In genomic region chr1:9127395-9128160, GRCh38 we compare ENCODE assay signal across 8 cellular contexts.
DNase-seq lines count a peak whose midpoint lies in the region; ATAC-seq and TF ChIP-seq lines count a peak whose summit lies in the region.

No MANE protein-coding gene starts in this region.

- no peaks in the 10 kb centered on the region for H3K27me3 Mint-ChIP-seq in stimulated activated memory B cell treated with anti-CD40 and anti-IgM and Interleukin-4, amounts not matched to agents 10 μg/mL and 1 μg/mL and 100 μg/mL, for 72 hours

- no peaks in the 10 kb centered on the region for H3K9me3 ChIP-seq in adipocyte (ENCODE audit: control insufficient read depth, low read length)

- no peaks in the 10 kb centered on the region for H3K36me3 ChIP-seq in adipocyte (ENCODE audit: control insufficient read depth, insufficient read depth, low read length, severe bottlenecking)

- peak overlapping the region; percentile 95 for H3K4me3 Mint-ChIP-seq in stimulated activated memory B cell treated with anti-CD40 and anti-IgM and Interleukin-4, amounts not matched to agents 10 μg/mL and 1 μg/mL and 100 μg/mL, for 72 hours

- H3K27me3 ChIP-seq in adipocyte (replicated peaks; ENCODE audit: control insufficient read depth, insufficient read depth, low read length) = no peaks in the 10 kb centered on the region

- TF ChIP-seq CTCF in HFF-Myc (IDR thresholded peaks at IDR 0.05; ENCODE audit: low read depth, low read length, missing control alignments) = no peak

- H3K9ac ChIP-seq in adipocyte (ENCODE audit: low read length) = peak overlapping the region; percentile 84

- H3K27ac Mint-ChIP-seq in stimulated activated memory B cell treated with anti-CD40 and anti-IgM and Interleukin-4, amounts not matched to agents 10 μg/mL and 1 μg/mL and 100 μg/mL, for 72 hours = peak overlapping the region; percentile 91

- H3K9me3 Mint-ChIP-seq in stimulated activated memory B cell treated with anti-CD40 and anti-IgM and Interleukin-4, amounts not matched to agents 10 μg/mL and 1 μg/mL and 100 μg/mL, for 72 hours = no peaks in the 10 kb centered on the region

- H3K4me1 ChIP-seq in adipocyte (ENCODE audit: control insufficient read depth, insufficient read depth, low read length) = peaks cover 26% of the 10 kb centered on the region

- no peak for ATAC-seq in stimulated activated memory B cell treated with anti-CD40 and anti-IgM and Interleukin-4, amounts not matched to agents 10 μg/mL and 1 μg/mL and 100 μg/mL, for 72 hours
- ATAC-seq in HG02970 (IDR thresholded peaks at IDR 0.05; ENCODE audit: low FRiP score, unreplicated experiment) = no peak
- ATAC-seq in GM19328 (IDR thresholded peaks at IDR 0.05; ENCODE audit: unreplicated experiment) = no peak

- H3K36me3 Mint-ChIP-seq in stimulated activated memory B cell treated with anti-CD40 and anti-IgM and Interleukin-4, amounts not matched to agents 10 μg/mL and 1 μg/mL and 100 μg/mL, for 72 hours = peaks cover 14% of the 10 kb centered on the region

- H3K4me3 ChIP-seq in HFF-Myc (replicated peaks; ENCODE audit: low read depth, low read length) (peak overlapping the region; percentile 91), adipocyte (ENCODE audit: low read length) (peak overlapping the region; percentile 82)

- DNase-seq in HFF-Myc (ENCODE audit: extremely low read depth, low read depth) (no peak), adipocyte (ENCODE audit: low read depth) (no peak), islet precursor cell (peak; percentile 85), NCI-H524 treated with DMSO at 0.1 percent for 48 hours (lab: John Stamatoyannopoulos, UW) (no peak)
- no peak for DNase-seq in activated CD8-positive, alpha-beta memory T cell treated with anti-CD3 and anti-CD28 coated beads, Interleukin-2, amount 50 U/mL, for 4 hours

- peaks cover 68% of the 10 kb centered on the region for H3K4me1 Mint-ChIP-seq in stimulated activated memory B cell treated with anti-CD40 and anti-IgM and Interleukin-4, amounts not matched to agents 10 μg/mL and 1 μg/mL and 100 μg/mL, for 72 hours
